Comparison of ENCODE assay signal across 1 cellular context in the genomic region with DNA sequence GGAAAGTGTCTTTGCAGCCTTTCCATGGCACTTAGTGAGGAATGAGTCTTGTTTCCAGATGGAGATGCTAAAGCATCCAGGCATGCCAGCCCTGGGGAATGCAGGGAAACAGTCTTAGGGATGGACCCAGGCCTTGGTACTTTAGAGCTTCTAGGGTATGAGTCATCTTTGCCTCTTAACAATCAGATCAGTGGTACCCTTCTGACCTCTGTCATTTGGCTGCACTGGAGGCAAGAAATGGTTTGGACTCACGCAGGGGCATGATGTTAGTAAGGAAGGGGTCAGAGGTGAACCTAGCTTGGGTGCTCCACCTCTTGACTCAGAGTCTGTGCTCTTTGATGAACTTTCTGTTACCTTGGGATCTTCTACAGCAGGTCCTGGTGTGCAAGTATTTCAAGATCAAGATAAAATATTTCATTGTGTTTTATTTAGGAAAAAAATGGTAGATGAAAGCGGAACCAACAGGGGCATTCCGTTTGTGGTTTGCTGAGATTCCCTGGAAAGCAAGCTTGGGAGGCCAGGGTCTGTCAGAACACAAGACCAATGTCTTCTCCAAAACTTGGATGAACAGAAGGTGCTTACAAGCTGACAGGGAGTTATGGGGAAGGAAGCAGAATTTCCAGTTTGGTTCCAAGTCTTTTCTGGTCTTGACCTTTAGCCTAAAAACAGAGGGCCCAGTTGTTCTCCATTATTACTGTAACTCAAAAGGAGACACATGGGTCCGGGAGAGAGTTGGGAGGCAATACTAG.
TF ChIP-seq lines count a peak whose summit lies in the region.

No MANE protein-coding gene starts in this region.

TF ChIP-seq in HepG2, 621 proteins besides CTCF, POLR2A, EP300 and RAD21 (continued from another document and continues in another):
- TF ChIP-seq, protein P1, sequence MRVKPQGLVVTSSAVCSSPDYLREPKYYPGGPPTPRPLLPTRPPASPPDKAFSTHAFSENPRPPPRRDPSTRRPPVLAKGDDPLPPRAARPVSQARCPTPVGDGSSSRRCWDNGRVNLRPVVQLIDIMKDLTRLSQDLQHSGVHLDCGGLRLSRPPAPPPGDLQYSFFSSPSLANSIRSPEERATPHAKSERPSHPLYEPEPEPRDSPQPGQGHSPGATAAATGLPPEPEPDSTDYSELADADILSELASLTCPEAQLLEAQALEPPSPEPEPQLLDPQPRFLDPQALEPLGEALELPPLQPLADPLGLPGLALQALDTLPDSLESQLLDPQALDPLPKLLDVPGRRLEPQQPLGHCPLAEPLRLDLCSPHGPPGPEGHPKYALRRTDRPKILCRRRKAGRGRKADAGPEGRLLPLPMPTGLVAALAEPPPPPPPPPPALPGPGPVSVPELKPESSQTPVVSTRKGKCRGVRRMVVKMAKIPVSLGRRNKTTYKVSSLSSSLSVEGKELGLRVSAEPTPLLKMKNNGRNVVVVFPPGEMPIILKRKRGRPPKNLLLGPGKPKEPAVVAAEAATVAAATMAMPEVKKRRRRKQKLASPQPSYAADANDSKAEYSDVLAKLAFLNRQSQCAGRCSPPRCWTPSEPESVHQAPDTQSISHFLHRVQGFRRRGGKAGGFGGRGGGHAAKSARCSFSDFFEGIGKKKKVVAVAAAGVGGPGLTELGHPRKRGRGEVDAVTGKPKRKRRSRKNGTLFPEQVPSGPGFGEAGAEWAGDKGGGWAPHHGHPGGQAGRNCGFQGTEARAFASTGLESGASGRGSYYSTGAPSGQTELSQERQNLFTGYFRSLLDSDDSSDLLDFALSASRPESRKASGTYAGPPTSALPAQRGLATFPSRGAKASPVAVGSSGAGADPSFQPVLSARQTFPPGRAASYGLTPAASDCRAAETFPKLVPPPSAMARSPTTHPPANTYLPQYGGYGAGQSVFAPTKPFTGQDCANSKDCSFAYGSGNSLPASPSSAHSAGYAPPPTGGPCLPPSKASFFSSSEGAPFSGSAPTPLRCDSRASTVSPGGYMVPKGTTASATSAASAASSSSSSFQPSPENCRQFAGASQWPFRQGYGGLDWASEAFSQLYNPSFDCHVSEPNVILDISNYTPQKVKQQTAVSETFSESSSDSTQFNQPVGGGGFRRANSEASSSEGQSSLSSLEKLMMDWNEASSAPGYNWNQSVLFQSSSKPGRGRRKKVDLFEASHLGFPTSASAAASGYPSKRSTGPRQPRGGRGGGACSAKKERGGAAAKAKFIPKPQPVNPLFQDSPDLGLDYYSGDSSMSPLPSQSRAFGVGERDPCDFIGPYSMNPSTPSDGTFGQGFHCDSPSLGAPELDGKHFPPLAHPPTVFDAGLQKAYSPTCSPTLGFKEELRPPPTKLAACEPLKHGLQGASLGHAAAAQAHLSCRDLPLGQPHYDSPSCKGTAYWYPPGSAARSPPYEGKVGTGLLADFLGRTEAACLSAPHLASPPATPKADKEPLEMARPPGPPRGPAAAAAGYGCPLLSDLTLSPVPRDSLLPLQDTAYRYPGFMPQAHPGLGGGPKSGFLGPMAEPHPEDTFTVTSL (CRISPR knock-in tag; IDR thresholded peaks at IDR 0.05; ENCODE audit: borderline replicate concordance) = no peak
- no peak for TF ChIP-seq PTBP1 (IDR thresholded peaks at IDR 0.05; ENCODE audit: low read depth, low read length, poor library complexity, severe bottlenecking)
- TF ChIP-seq, protein P2, sequence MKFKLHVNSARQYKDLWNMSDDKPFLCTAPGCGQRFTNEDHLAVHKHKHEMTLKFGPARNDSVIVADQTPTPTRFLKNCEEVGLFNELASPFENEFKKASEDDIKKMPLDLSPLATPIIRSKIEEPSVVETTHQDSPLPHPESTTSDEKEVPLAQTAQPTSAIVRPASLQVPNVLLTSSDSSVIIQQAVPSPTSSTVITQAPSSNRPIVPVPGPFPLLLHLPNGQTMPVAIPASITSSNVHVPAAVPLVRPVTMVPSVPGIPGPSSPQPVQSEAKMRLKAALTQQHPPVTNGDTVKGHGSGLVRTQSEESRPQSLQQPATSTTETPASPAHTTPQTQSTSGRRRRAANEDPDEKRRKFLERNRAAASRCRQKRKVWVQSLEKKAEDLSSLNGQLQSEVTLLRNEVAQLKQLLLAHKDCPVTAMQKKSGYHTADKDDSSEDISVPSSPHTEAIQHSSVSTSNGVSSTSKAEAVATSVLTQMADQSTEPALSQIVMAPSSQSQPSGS (CRISPR knock-in tag; IDR thresholded peaks at IDR 0.05) = no peak
- TF ChIP-seq U2AF1 (optimal IDR thresholded peaks at IDR 0.05; ENCODE audit: low read depth, low read length) = no peak
- TF ChIP-seq, protein P3, sequence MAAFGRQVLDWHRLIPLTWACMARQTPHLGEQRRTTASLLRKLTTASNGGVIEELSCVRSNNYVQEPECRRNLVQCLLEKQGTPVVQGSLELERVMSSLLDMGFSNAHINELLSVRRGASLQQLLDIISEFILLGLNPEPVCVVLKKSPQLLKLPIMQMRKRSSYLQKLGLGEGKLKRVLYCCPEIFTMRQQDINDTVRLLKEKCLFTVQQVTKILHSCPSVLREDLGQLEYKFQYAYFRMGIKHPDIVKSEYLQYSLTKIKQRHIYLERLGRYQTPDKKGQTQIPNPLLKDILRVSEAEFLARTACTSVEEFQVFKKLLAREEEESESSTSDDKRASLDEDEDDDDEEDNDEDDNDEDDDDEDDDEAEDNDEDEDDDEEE (CRISPR knock-in tag; IDR thresholded peaks at IDR 0.05) = no peak
- TF ChIP-seq, protein P4, sequence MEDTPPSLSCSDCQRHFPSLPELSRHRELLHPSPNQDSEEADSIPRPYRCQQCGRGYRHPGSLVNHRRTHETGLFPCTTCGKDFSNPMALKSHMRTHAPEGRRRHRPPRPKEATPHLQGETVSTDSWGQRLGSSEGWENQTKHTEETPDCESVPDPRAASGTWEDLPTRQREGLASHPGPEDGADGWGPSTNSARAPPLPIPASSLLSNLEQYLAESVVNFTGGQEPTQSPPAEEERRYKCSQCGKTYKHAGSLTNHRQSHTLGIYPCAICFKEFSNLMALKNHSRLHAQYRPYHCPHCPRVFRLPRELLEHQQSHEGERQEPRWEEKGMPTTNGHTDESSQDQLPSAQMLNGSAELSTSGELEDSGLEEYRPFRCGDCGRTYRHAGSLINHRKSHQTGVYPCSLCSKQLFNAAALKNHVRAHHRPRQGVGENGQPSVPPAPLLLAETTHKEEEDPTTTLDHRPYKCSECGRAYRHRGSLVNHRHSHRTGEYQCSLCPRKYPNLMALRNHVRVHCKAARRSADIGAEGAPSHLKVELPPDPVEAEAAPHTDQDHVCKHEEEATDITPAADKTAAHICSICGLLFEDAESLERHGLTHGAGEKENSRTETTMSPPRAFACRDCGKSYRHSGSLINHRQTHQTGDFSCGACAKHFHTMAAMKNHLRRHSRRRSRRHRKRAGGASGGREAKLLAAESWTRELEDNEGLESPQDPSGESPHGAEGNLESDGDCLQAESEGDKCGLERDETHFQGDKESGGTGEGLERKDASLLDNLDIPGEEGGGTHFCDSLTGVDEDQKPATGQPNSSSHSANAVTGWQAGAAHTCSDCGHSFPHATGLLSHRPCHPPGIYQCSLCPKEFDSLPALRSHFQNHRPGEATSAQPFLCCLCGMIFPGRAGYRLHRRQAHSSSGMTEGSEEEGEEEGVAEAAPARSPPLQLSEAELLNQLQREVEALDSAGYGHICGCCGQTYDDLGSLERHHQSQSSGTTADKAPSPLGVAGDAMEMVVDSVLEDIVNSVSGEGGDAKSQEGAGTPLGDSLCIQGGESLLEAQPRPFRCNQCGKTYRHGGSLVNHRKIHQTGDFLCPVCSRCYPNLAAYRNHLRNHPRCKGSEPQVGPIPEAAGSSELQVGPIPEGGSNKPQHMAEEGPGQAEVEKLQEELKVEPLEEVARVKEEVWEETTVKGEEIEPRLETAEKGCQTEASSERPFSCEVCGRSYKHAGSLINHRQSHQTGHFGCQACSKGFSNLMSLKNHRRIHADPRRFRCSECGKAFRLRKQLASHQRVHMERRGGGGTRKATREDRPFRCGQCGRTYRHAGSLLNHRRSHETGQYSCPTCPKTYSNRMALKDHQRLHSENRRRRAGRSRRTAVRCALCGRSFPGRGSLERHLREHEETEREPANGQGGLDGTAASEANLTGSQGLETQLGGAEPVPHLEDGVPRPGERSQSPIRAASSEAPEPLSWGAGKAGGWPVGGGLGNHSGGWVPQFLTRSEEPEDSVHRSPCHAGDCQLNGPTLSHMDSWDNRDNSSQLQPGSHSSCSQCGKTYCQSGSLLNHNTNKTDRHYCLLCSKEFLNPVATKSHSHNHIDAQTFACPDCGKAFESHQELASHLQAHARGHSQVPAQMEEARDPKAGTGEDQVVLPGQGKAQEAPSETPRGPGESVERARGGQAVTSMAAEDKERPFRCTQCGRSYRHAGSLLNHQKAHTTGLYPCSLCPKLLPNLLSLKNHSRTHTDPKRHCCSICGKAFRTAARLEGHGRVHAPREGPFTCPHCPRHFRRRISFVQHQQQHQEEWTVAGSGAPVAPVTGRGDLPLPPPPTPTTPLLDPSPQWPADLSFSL (CRISPR knock-in tag; IDR thresholded peaks at IDR 0.05) = no peak
- TF ChIP-seq NR2F2 (IDR thresholded peaks at IDR 0.05; ENCODE audit: borderline replicate concordance, low read depth) = peak; percentile 47; the same call in 1 of the 2 replicates
- TF ChIP-seq, protein P5, sequence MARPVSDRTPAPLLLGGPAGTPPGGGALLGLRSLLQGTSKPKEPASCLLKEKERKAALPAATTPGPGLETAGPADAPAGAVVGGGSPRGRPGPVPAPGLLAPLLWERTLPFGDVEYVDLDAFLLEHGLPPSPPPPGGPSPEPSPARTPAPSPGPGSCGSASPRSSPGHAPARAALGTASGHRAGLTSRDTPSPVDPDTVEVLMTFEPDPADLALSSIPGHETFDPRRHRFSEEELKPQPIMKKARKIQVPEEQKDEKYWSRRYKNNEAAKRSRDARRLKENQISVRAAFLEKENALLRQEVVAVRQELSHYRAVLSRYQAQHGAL (CRISPR knock-in tag; IDR thresholded peaks at IDR 0.05; ENCODE audit: not compliant biosample characterization) = no peak
- TF ChIP-seq ZNF556 (CRISPR knock-in tag; IDR thresholded peaks at IDR 0.05; ENCODE audit: borderline replicate concordance) = no peak
- TF ChIP-seq PHF21A (CRISPR knock-in tag; IDR thresholded peaks at IDR 0.05) = no peak
- TF ChIP-seq, protein P6, sequence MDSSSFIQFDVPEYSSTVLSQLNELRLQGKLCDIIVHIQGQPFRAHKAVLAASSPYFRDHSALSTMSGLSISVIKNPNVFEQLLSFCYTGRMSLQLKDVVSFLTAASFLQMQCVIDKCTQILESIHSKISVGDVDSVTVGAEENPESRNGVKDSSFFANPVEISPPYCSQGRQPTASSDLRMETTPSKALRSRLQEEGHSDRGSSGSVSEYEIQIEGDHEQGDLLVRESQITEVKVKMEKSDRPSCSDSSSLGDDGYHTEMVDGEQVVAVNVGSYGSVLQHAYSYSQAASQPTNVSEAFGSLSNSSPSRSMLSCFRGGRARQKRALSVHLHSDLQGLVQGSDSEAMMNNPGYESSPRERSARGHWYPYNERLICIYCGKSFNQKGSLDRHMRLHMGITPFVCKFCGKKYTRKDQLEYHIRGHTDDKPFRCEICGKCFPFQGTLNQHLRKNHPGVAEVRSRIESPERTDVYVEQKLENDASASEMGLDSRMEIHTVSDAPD (CRISPR knock-in tag; IDR thresholded peaks at IDR 0.05) = no peak
- TF ChIP-seq, protein P7, sequence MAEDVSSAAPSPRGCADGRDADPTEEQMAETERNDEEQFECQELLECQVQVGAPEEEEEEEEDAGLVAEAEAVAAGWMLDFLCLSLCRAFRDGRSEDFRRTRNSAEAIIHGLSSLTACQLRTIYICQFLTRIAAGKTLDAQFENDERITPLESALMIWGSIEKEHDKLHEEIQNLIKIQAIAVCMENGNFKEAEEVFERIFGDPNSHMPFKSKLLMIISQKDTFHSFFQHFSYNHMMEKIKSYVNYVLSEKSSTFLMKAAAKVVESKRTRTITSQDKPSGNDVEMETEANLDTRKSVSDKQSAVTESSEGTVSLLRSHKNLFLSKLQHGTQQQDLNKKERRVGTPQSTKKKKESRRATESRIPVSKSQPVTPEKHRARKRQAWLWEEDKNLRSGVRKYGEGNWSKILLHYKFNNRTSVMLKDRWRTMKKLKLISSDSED (CRISPR knock-in tag; IDR thresholded peaks at IDR 0.05) = no peak
- TF ChIP-seq CCDC6 (CRISPR knock-in tag; IDR thresholded peaks at IDR 0.05) = no peak
- TF ChIP-seq ZNF451 (CRISPR knock-in tag; IDR thresholded peaks at IDR 0.05) = no peak
- no peak for TF ChIP-seq ZBTB8A (CRISPR knock-in tag; IDR thresholded peaks at IDR 0.05; ENCODE audit: borderline replicate concordance, low read depth)
- TF ChIP-seq, protein P8, sequence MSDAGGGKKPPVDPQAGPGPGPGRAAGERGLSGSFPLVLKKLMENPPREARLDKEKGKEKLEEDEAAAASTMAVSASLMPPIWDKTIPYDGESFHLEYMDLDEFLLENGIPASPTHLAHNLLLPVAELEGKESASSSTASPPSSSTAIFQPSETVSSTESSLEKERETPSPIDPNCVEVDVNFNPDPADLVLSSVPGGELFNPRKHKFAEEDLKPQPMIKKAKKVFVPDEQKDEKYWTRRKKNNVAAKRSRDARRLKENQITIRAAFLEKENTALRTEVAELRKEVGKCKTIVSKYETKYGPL (CRISPR knock-in tag; IDR thresholded peaks at IDR 0.05) = no peak
- no peak for TF ChIP-seq ZMYM3 (CRISPR knock-in tag; IDR thresholded peaks at IDR 0.05)
- TF ChIP-seq, protein P9, sequence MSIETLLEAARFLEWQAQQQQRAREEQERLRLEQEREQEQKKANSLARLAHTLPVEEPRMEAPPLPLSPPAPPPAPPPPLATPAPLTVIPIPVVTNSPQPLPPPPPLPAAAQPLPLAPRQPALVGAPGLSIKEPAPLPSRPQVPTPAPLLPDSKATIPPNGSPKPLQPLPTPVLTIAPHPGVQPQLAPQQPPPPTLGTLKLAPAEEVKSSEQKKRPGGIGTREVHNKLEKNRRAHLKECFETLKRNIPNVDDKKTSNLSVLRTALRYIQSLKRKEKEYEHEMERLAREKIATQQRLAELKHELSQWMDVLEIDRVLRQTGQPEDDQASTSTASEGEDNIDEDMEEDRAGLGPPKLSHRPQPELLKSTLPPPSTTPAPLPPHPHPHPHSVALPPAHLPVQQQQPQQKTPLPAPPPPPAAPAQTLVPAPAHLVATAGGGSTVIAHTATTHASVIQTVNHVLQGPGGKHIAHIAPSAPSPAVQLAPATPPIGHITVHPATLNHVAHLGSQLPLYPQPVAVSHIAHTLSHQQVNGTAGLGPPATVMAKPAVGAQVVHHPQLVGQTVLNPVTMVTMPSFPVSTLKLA (IDR thresholded peaks at IDR 0.05) = no peak
- TF ChIP-seq HMG20A (CRISPR knock-in tag; IDR thresholded peaks at IDR 0.05; ENCODE audit: borderline replicate concordance) = peak; percentile 31; the same call in 1 of the 2 replicates
- TF ChIP-seq, protein P10, sequence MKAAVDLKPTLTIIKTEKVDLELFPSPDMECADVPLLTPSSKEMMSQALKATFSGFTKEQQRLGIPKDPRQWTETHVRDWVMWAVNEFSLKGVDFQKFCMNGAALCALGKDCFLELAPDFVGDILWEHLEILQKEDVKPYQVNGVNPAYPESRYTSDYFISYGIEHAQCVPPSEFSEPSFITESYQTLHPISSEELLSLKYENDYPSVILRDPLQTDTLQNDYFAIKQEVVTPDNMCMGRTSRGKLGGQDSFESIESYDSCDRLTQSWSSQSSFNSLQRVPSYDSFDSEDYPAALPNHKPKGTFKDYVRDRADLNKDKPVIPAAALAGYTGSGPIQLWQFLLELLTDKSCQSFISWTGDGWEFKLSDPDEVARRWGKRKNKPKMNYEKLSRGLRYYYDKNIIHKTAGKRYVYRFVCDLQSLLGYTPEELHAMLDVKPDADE (CRISPR knock-in tag; IDR thresholded peaks at IDR 0.05) = no peak
- TF ChIP-seq ZNF34 (CRISPR knock-in tag; IDR thresholded peaks at IDR 0.05; ENCODE audit: borderline replicate concordance) = no peak
- no peak for TF ChIP-seq TAF1 (CRISPR knock-in tag; IDR thresholded peaks at IDR 0.05)
- no peak for TF ChIP-seq ZNF263 (CRISPR knock-in tag; IDR thresholded peaks at IDR 0.05)
- TF ChIP-seq CEBPG (CRISPR knock-in tag; IDR thresholded peaks at IDR 0.05) = no peak
- no peak for TF ChIP-seq MED1 (CRISPR knock-in tag; IDR thresholded peaks at IDR 0.05)
- TF ChIP-seq, protein P11, sequence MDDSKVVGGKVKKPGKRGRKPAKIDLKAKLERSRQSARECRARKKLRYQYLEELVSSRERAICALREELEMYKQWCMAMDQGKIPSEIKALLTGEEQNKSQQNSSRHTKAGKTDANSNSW (CRISPR knock-in tag; IDR thresholded peaks at IDR 0.05; ENCODE audit: borderline replicate concordance) = no peak
